In the genomic region with DNA sequence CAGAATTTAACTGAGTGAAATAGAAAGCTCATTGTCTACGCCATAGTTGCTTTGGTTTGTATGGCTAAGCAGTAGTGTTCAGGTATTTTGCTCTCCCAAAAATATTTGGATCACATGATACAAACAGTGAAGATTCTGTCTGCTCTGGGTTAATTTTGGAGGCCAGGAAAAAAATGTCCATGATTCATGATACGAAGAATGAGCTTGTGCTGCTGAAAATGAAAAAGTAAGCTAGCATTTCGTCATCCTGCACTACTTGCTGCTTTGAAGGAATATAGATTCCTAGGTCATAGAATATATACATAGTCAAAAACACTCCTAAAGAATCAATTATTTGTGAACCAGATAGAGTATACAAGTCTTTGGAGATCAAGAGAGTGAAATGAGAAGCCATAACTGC, we compare ENCODE assay signal across 26 cellular contexts. TPM values are rescaled to one million over a fixed set of nuclear protein-coding genes. Genes with fewer than 3 reads are reported as not detected.
DNase-seq lines count a peak whose midpoint lies in the region; ATAC-seq, FAIRE-seq and TF ChIP-seq lines count a peak whose summit lies in the region.
"Had no signal": no experiment of that assay in that cellular context is flagged by ENCODE, and none has a peak within 500 bp of the region (broad histone marks: within the 10 kb centered on the region; RNA-seq: fewer than 3 reads in every experiment).

No MANE protein-coding gene starts in this region.

- DNase-seq in GM23248: peak; percentile 53
- DNase-seq in astrocyte (ENCODE audit: low read depth): no peak
- peak; percentile 67 for DNase-seq in fibroblast of peridontal ligament (ENCODE audit: extremely low read depth)
- no peak for DNase-seq in NCI-H345 treated with DMSO at 0.1 percent for 48 hours (lab: John Stamatoyannopoulos, UW; ENCODE audit: unreplicated experiment)
- no peak for DNase-seq in HK-2 (ENCODE audit: unreplicated experiment)
- no peak for DNase-seq in HTR-8/SVneo (ENCODE audit: insufficient read length, low spot score)
- DNase-seq: AML-193; C1 segment of cervical spinal cord; Calu3; CD8-positive, alpha-beta memory T cell; DMS153; GDM1; MM.1S; NCI-H1092; NCI-H1436; NCI-H2029; NCI-H226; NCI-H524; NCI-H774; NK-92 treated with Interleukin-12 subunit alpha and Interleukin-12 subunit beta, amount 100 ng/mL, for 24 hours; SHP77 treated with DMSO at 0.1 percent for 48 hours; SW 1271 had no signal

- H2AFZ ChIP-seq in GM23248 (no peak overlapping the region), astrocyte (ENCODE audit: low read depth, low read length) (no peak overlapping the region)

- WGBS in GM23248 (ENCODE audit: low coverage in 1 of 2, low lambda C conversion rate in 2 of 2, missing lambda C conversion rate in 2 of 2), 2 experiments: 71 to 72% methylated on average over 3 of the region's 3 CpGs

- H3F3A ChIP-seq in GM23248 (ENCODE audit: insufficient read depth): 0 out of 2 replicates have a peak, but pooled peaks cover 9% of the 10 kb centered on the region

- no peaks in the 10 kb centered on the region for H3K27me3 Mint-ChIP-seq in astrocyte (ENCODE audit: low read depth, unreplicated experiment)
- H3K27me3 Mint-ChIP-seq: CD8-positive, alpha-beta memory T cell had no signal

- TF ChIP-seq CTCF in astrocyte (IDR thresholded peaks at IDR 0.05; ENCODE audit: insufficient read depth, low read depth, low read length): no peak

- ATAC-seq in HG02884 (IDR thresholded peaks at IDR 0.05; ENCODE audit: unreplicated experiment): no peak

- no peak overlapping the region for H3K4me3 ChIP-seq in GM23248
- no peak overlapping the region for H3K4me3 ChIP-seq in astrocyte (ENCODE audit: insufficient read depth, low read depth, low read length)
- H3K4me3 ChIP-seq: SK-N-MC had no signal

- H3K9me3 Mint-ChIP-seq in astrocyte (ENCODE audit: unreplicated experiment): no peaks in the 10 kb centered on the region
- H3K9me3 Mint-ChIP-seq: CD8-positive, alpha-beta memory T cell had no signal

- in situ Hi-C loops in GM23248 (cut with MboI): no loop called here

- no peaks in the 10 kb centered on the region for H3K9me2 ChIP-seq in GM23248 (ENCODE audit: insufficient read depth)

- H3K9ac ChIP-seq in GM23248 (no peak overlapping the region), astrocyte (ENCODE audit: low read length) (no peak overlapping the region)

- H3K4me2 ChIP-seq in GM23248 (ENCODE audit: unreplicated experiment): no peak overlapping the region
- H3K4me2 ChIP-seq in astrocyte (ENCODE audit: low read length): no peak overlapping the region

- peak overlapping the region; percentile 64 for H3K27ac Mint-ChIP-seq in astrocyte (ENCODE audit: unreplicated experiment)
- H3K27ac Mint-ChIP-seq: CD8-positive, alpha-beta memory T cell had no signal

- H3K27ac ChIP-seq in GM23248 (peak overlapping the region; percentile 1; the same call in 1 of the 2 replicates), astrocyte (ENCODE audit: low read depth, low read length) (no peak overlapping the region)
- H3K27ac ChIP-seq: RWPE1, SK-N-MC had no signal

- peaks cover 10% of the 10 kb centered on the region; the same call in 1 of the 2 replicates for H3K36me3 ChIP-seq in GM23248 (ENCODE audit: low read depth)
- peaks cover 11% of the 10 kb centered on the region for H3K36me3 ChIP-seq in astrocyte (ENCODE audit: insufficient read depth, low read length)

- H4K20me1 ChIP-seq in GM23248 (ENCODE audit: insufficient read depth) (peaks cover 18% of the 10 kb centered on the region; the same call in 1 of the 2 replicates), astrocyte (ENCODE audit: insufficient read depth, low read length) (peaks cover 79% of the 10 kb centered on the region)

- no peak overlapping the region for H3K4me3 Mint-ChIP-seq in astrocyte (ENCODE audit: unreplicated experiment)

- no peaks in the 10 kb centered on the region for H3K27me3 ChIP-seq in GM23248 (replicated peaks; ENCODE audit: insufficient read depth)
- H3K27me3 ChIP-seq in astrocyte (ENCODE audit: insufficient read depth, low read length): no peaks in the 10 kb centered on the region

- H3K4me1 ChIP-seq in GM23248 (ENCODE audit: insufficient read depth) (peaks cover 23% of the 10 kb centered on the region), astrocyte (ENCODE audit: insufficient read depth, low read length) (peaks cover 13% of the 10 kb centered on the region)

- H3K4me1 Mint-ChIP-seq in astrocyte (ENCODE audit: low read depth, unreplicated experiment): peaks cover 13% of the 10 kb centered on the region

- no peak for FAIRE-seq in astrocyte (lab: Jason Lieb, UNC)
- FAIRE-seq in HTR-8/SVneo (lab: Jason Lieb, UNC): no peak
- FAIRE-seq: H54 had no signal

- H3K36me3 Mint-ChIP-seq in astrocyte (ENCODE audit: low read depth, unreplicated experiment): peaks cover 15% of the 10 kb centered on the region

- H3K79me2 ChIP-seq in GM23248 (ENCODE audit: insufficient read depth): peaks cover 100% of the 10 kb centered on the region
- peaks cover 99% of the 10 kb centered on the region for H3K79me2 ChIP-seq in astrocyte (ENCODE audit: insufficient read depth, low read length)

- H3K9me3 ChIP-seq in GM23248 (ENCODE audit: low read depth) (no peaks in the 10 kb centered on the region), astrocyte (ENCODE audit: insufficient read depth, low read depth, low read length) (no peaks in the 10 kb centered on the region)

RNA-seq across cellular contexts. Expression of a gene that starts 8.3 kb away (rescaled TPM):
- total RNA-seq in GM23248 (2014; rRNA removed; shearing (Covaris generic)): 63.1 and 64.9 TPM in 2 replicates
- polyA plus RNA-seq in GM23248 (2016; fragmentation: Nextera tagmentation; extraction: Ambion mirVana): 16.8 and 17.0 TPM in 2 replicates
- total RNA-seq in astrocyte: 31.3 and 31.5 TPM in 2 replicates

RNA-seq across cellular contexts. Expression of a gene that starts 22.7 kb away (rescaled TPM):
- total RNA-seq in GM23248 (2014; rRNA removed; shearing (Covaris generic)): 0.43 and 0.51 TPM in 2 replicates
- 0.20 and 0.24 TPM in 2 replicates for polyA plus RNA-seq in GM23248 (2016; fragmentation: Nextera tagmentation; extraction: Ambion mirVana)
- 0.23 and 0.55 TPM in 2 replicates for total RNA-seq in astrocyte

Comparison
In these comparisons a context has a peak if more than half of its experiments do, and no peak if none do; other contexts are left out.
1. DNase-seq: peak in GM23248 (single experiment) and fibroblast of peridontal ligament (single experiment); none in astrocyte (single experiment), NCI-H345 treated with DMSO at 0.1 percent for 48 hours (single experiment), HK-2 (single experiment) and HTR-8/SVneo (single experiment).